7 cellular contexts compared by ENCODE assay signal in genomic region chr20:50561379-50562078, GRCh38. TPM values are rescaled to one million over a fixed set of nuclear protein-coding genes. Genes with fewer than 3 reads are reported as not detected.
DNase-seq lines count a peak whose midpoint lies in the region; ATAC-seq and TF ChIP-seq lines count a peak whose summit lies in the region.

No MANE protein-coding gene starts in this region.

- peak; percentile 100 for DNase-seq in HS-5 (ENCODE audit: low read depth)
- DNase-seq in activated CD4-positive, alpha-beta T cell treated with anti-CD3 and anti-CD28 coated beads, Interleukin-2, amount 50 U/mL, for 48 hours, result peak; percentile 60 to 75
- no peak for DNase-seq in esophagus muscularis mucosa (ENCODE audit: extremely low spot score)
- peak; percentile 90 for DNase-seq in skeletal muscle cell (ENCODE audit: low read depth)
- DNase-seq in NCI-H2196 treated with DMSO at 0.1 percent for 48 hours (lab: John Stamatoyannopoulos, UW; ENCODE audit: unreplicated experiment), result no peak
- DNase-seq in NCI-H2107 treated with DMSO at 0.1 percent for 48 hours (lab: John Stamatoyannopoulos, UW; ENCODE audit: unreplicated experiment), result no peak

- ATAC-seq in HG03442 (IDR thresholded peaks at IDR 0.05; ENCODE audit: unreplicated experiment), result no peak

- peaks cover 0 to 34% (median 16%) of the 10 kb centered on the region in 4 donors for H3K36me3 ChIP-seq in esophagus muscularis mucosa

- no peaks in the 10 kb centered on the region for H3K27me3 ChIP-seq in esophagus muscularis mucosa

- intact Hi-C loops in esophagus muscularis mucosa (cut with DNase I), result no loop called here

- TF ChIP-seq POLR2A in esophagus muscularis mucosa (IDR thresholded peaks at IDR 0.05; ENCODE audit: low read depth), result no peak

- no peak for TF ChIP-seq EP300 in esophagus muscularis mucosa (IDR thresholded peaks at IDR 0.05)

- peak overlapping the region; percentile 75 to 80 (median 77) for H3K27ac ChIP-seq in esophagus muscularis mucosa (replicated peaks in 1 of 4)

- H3K4me3 ChIP-seq in esophagus muscularis mucosa (no peak overlapping the region), skeletal muscle cell (ENCODE audit: low read depth, low read length) (no peak overlapping the region)

- no peak for TF ChIP-seq CTCF in esophagus muscularis mucosa (IDR thresholded peaks at IDR 0.05)

- H3K4me1 ChIP-seq in esophagus muscularis mucosa, result peaks cover 25 to 68% (median 56%) of the 10 kb centered on the region in 4 donors

- WGBS in esophagus muscularis mucosa, result 66% methylated on average over 17 of the region's 17 CpGs

- H3K9me3 ChIP-seq in esophagus muscularis mucosa, result no peaks in the 10 kb centered on the region

RNA-seq across cellular contexts. Expression of gene PTPN1, which starts 51.3 kb away (rescaled TPM):
- total RNA-seq in esophagus muscularis mucosa, result 10 to 100 TPM; 21.2 to 49.0 (median 41.0) TPM

Comparison
In these comparisons a context has a peak if more than half of its experiments do, and no peak if none do; other contexts are left out.
1. DNase-seq: peak in HS-5 (single experiment), activated CD4-positive, alpha-beta T cell treated with anti-CD3 and anti-CD28 coated beads, Interleukin-2, amount 50 U/mL, for 48 hours (2 of 2) and skeletal muscle cell (single experiment); none in esophagus muscularis mucosa (single experiment), NCI-H2196 treated with DMSO at 0.1 percent for 48 hours (single experiment) and NCI-H2107 treated with DMSO at 0.1 percent for 48 hours (single experiment).